Comparison of ENCODE assay signal across 31 cellular contexts in the genomic region with DNA sequence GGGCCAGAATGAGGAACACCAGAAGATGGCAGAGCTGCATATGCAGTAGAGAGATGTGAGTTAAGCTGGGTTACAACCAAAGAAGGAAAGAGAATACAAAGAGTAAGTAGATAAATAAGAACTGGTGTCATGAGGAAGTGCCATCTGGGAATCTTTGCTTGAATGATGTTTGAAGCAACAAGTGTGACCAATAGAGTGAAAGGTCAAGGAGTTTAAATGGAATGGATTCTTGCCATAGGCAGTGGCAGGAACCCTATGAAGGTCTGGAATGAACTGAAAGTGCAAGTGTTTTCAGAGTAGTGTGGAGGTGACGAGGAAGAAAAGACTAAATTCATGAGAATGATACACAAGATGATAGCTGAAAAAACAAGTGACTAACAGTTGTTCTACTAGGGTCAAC.
"Had no signal": no experiment of that assay in that cellular context is flagged by ENCODE, and none has a peak within 500 bp of the region (broad histone marks: within the 10 kb centered on the region; RNA-seq: fewer than 3 reads in every experiment).

No MANE protein-coding gene starts in this region.

- ATAC-seq: activated CD4-positive, alpha-beta T cell treated with anti-CD3 and anti-CD28 coated beads for 36 hours; activated naive CD8-positive, alpha-beta T cell treated with anti-CD3 and anti-CD28 coated beads, Interleukin-2, amount 50 U/mL, for 24 hours; body of pancreas; foreskin keratinocyte; gastrocnemius medialis; heart left ventricle; T-helper 17 cell had no signal

- H3K27ac Mint-ChIP-seq: activated CD4-positive, alpha-beta memory T cell treated with anti-CD3 and anti-CD28 coated beads, Interleukin-2, amount 10 ng/mL, durations not matched to agents 7 days and 5 days; activated CD4-positive, alpha-beta T cell treated with anti-CD3 and anti-CD28 coated beads for 36 hours; activated CD4-positive, alpha-beta T cell treated with anti-CD3 and anti-CD28 coated beads, Interleukin-2, amount 10 ng/mL, durations not matched to agents 24 days and 14 days; activated naive CD4-positive, alpha-beta T cell treated with anti-CD3 and anti-CD28 coated beads for 36 hours; activated naive CD4-positive, alpha-beta T cell treated with anti-CD3 and anti-CD28 coated beads, Interleukin-2, amount 50 U/mL, for 24 hours; activated naive CD8-positive, alpha-beta T cell treated with anti-CD3 and anti-CD28 coated beads for 36 hours; activated naive CD8-positive, alpha-beta T cell treated with anti-CD3 and anti-CD28 coated beads, Interleukin-2, amount 50 U/mL, for 24 hours; activated T-cell treated with anti-CD3 and anti-CD28 coated beads, Interleukin-2, amount 50 U/mL, for 24 hours; activated T-helper 2 cell treated with anti-CD3 and anti-CD28 coated beads, Interferon-gamma antibody, Interleukin-2, Interleukin-4, amounts not matched to agents 10 μg/mL and 5 μg/mL and 100 μg/mL, durations not matched to agents 14 hours and 24 hours and 36 hours; T-helper 17 cell had no signal

- H3K4me3 Mint-ChIP-seq: activated CD4-positive, alpha-beta memory T cell treated with anti-CD3 and anti-CD28 coated beads, Interleukin-2, amount 10 ng/mL, durations not matched to agents 7 days and 5 days; activated CD4-positive, alpha-beta T cell treated with anti-CD3 and anti-CD28 coated beads for 36 hours; activated CD4-positive, alpha-beta T cell treated with anti-CD3 and anti-CD28 coated beads, Interleukin-2, amount 10 ng/mL, durations not matched to agents 24 days and 14 days; activated naive CD4-positive, alpha-beta T cell treated with anti-CD3 and anti-CD28 coated beads for 36 hours; activated naive CD4-positive, alpha-beta T cell treated with anti-CD3 and anti-CD28 coated beads, Interleukin-2, amount 50 U/mL, for 24 hours; activated naive CD8-positive, alpha-beta T cell treated with anti-CD3 and anti-CD28 coated beads for 36 hours; activated naive CD8-positive, alpha-beta T cell treated with anti-CD3 and anti-CD28 coated beads, Interleukin-2, amount 50 U/mL, for 24 hours; activated T-cell treated with anti-CD3 and anti-CD28 coated beads, Interleukin-2, amount 50 U/mL, for 24 hours; T-helper 17 cell had no signal

- H3K36me3 Mint-ChIP-seq: activated naive CD4-positive, alpha-beta T cell treated with anti-CD3 and anti-CD28 coated beads, Interleukin-2, amount 50 U/mL, for 24 hours; activated naive CD8-positive, alpha-beta T cell treated with anti-CD3 and anti-CD28 coated beads for 36 hours had no signal

- H3K4me3 ChIP-seq: adrenal gland, body of pancreas, esophagus muscularis mucosa, gastrocnemius medialis, heart left ventricle had no signal

- H3K27me3 Mint-ChIP-seq: activated CD4-positive, alpha-beta memory T cell treated with anti-CD3 and anti-CD28 coated beads, Interleukin-2, amount 10 ng/mL, durations not matched to agents 7 days and 5 days; activated CD4-positive, alpha-beta T cell treated with anti-CD3 and anti-CD28 coated beads for 36 hours; activated CD4-positive, alpha-beta T cell treated with anti-CD3 and anti-CD28 coated beads, Interleukin-2, amount 10 ng/mL, durations not matched to agents 24 days and 14 days; activated naive CD4-positive, alpha-beta T cell treated with anti-CD3 and anti-CD28 coated beads, Interleukin-2, amount 50 U/mL, for 24 hours; activated naive CD8-positive, alpha-beta T cell treated with anti-CD3 and anti-CD28 coated beads for 36 hours; activated naive CD8-positive, alpha-beta T cell treated with anti-CD3 and anti-CD28 coated beads, Interleukin-2, amount 50 U/mL, for 24 hours; activated T-cell treated with anti-CD3 and anti-CD28 coated beads, Interleukin-2, amount 50 U/mL, for 24 hours; T-helper 17 cell had no signal

- H3K27ac ChIP-seq: adrenal gland, body of pancreas, esophagus muscularis mucosa, foreskin keratinocyte, gastrocnemius medialis, heart left ventricle had no signal

- DNase-seq: activated CD4-positive, alpha-beta memory T cell treated with anti-CD3 and anti-CD28 coated beads, Interleukin-2, amount 10 ng/mL, durations not matched to agents 7 days and 5 days; activated CD4-positive, alpha-beta T cell treated with anti-CD3 and anti-CD28 coated beads for 36 hours; activated CD4-positive, alpha-beta T cell treated with anti-CD3 and anti-CD28 coated beads, Interleukin-2, amount 10 ng/mL, durations not matched to agents 24 days and 14 days; activated CD4-positive, alpha-beta T cell treated with anti-CD3 and anti-CD28 coated beads, Interleukin-2, amount 50 U/mL, for 4 hours; activated CD4-positive, CD25-positive, alpha-beta regulatory T cell; activated CD4-positive, CD25-positive, alpha-beta regulatory T cell treated with anti-CD3 and anti-CD28 coated beads, Interleukin-2, amount 50 U/mL, for 72 hours; activated CD8-positive, alpha-beta memory T cell treated with anti-CD3 and anti-CD28 coated beads, Interleukin-2, amount 50 U/mL, for 48 hours; activated effector memory CD4-positive, alpha-beta T cell treated with anti-CD3 and anti-CD28 coated beads, Interleukin-2, amount 50 U/mL, for 16 hours; activated naive CD4-positive, alpha-beta T cell treated with anti-CD3 and anti-CD28 coated beads for 36 hours; activated naive CD8-positive, alpha-beta T cell treated with anti-CD3 and anti-CD28 coated beads for 36 hours; activated naive CD8-positive, alpha-beta T cell treated with anti-CD3 and anti-CD28 coated beads, Interleukin-2, amount 50 U/mL, for 24 hours; activated T-cell treated with anti-CD3 and anti-CD28 coated beads for 4 hours; activated T-cell treated with anti-CD3 and anti-CD28 coated beads, Interleukin-2, amount 50 U/mL, for 24 hours; adrenal gland; amygdala; aorta; body of pancreas; caudate nucleus; cortex of kidney; dermis blood vessel endothelial cell; effector CD4-positive, alpha-beta T cell; erythroblast; foreskin keratinocyte; gastrocnemius medialis; glutamatergic neuron; heart left ventricle; T-helper 1 cell; T-helper 17 cell had no signal

- H3K9me3 ChIP-seq: adrenal gland, body of pancreas, esophagus muscularis mucosa, gastrocnemius medialis, heart left ventricle had no signal

- H3K4me1 Mint-ChIP-seq: activated CD4-positive, alpha-beta memory T cell treated with anti-CD3 and anti-CD28 coated beads, Interleukin-2, amount 10 ng/mL, durations not matched to agents 7 days and 5 days; activated CD4-positive, alpha-beta T cell treated with anti-CD3 and anti-CD28 coated beads for 36 hours; activated CD4-positive, alpha-beta T cell treated with anti-CD3 and anti-CD28 coated beads, Interleukin-2, amount 10 ng/mL, durations not matched to agents 24 days and 14 days; activated naive CD4-positive, alpha-beta T cell treated with anti-CD3 and anti-CD28 coated beads, Interleukin-2, amount 50 U/mL, for 24 hours; activated naive CD8-positive, alpha-beta T cell treated with anti-CD3 and anti-CD28 coated beads for 36 hours; activated naive CD8-positive, alpha-beta T cell treated with anti-CD3 and anti-CD28 coated beads, Interleukin-2, amount 50 U/mL, for 24 hours; T-helper 17 cell had no signal

- H3K9me3 Mint-ChIP-seq: activated CD4-positive, alpha-beta memory T cell treated with anti-CD3 and anti-CD28 coated beads, Interleukin-2, amount 10 ng/mL, durations not matched to agents 7 days and 5 days; activated CD4-positive, alpha-beta T cell treated with anti-CD3 and anti-CD28 coated beads, Interleukin-2, amount 10 ng/mL, durations not matched to agents 24 days and 14 days; activated naive CD4-positive, alpha-beta T cell treated with anti-CD3 and anti-CD28 coated beads for 36 hours; activated naive CD4-positive, alpha-beta T cell treated with anti-CD3 and anti-CD28 coated beads, Interleukin-2, amount 50 U/mL, for 24 hours; activated naive CD8-positive, alpha-beta T cell treated with anti-CD3 and anti-CD28 coated beads for 36 hours; activated naive CD8-positive, alpha-beta T cell treated with anti-CD3 and anti-CD28 coated beads, Interleukin-2, amount 50 U/mL, for 24 hours; activated T-cell treated with anti-CD3 and anti-CD28 coated beads, Interleukin-2, amount 50 U/mL, for 24 hours; activated T-helper 2 cell treated with anti-CD3 and anti-CD28 coated beads, Interferon-gamma antibody, Interleukin-2, Interleukin-4, amounts not matched to agents 10 μg/mL and 5 μg/mL and 100 μg/mL, durations not matched to agents 14 hours and 24 hours and 36 hours had no signal

- H3K36me3 ChIP-seq: adrenal gland, gastrocnemius medialis had no signal

- H3K4me1 ChIP-seq: adrenal gland, esophagus muscularis mucosa, foreskin keratinocyte, gastrocnemius medialis had no signal

- H3K27me3 ChIP-seq: adrenal gland, body of pancreas, esophagus muscularis mucosa, foreskin keratinocyte, gastrocnemius medialis, heart left ventricle had no signal
